In the genomic region with DNA sequence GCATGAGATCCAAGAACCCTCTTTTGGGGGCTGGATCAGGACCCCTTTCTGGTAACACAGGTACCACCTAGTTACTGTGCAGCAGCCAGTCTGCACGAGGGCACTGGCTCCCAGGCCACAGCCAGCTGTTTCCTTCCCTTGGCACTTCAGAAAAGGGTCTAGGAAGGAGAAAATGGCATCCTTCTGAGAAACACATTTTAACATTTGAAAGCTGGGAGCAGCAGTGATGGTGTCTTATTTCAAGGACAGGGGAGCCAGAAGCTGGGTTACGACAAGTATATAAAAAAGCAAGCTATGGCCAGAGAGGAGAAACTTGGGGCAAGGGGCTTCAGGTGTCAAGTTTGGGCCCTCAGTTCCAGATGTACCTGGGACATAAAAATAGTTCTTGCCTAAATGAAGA, we compare ENCODE assay signal across 26 cellular contexts.
DNase-seq lines count a peak whose midpoint lies in the region; ATAC-seq and TF ChIP-seq lines count a peak whose summit lies in the region.
"Had no signal": no experiment of that assay in that cellular context is flagged by ENCODE, and none has a peak within 500 bp of the region (broad histone marks: within the 10 kb centered on the region; RNA-seq: fewer than 3 reads in every experiment).

No MANE protein-coding gene starts in this region.

- H3K27me3 ChIP-seq in HUES64 (ENCODE audit: insufficient read depth, low read length), result no peaks in the 10 kb centered on the region
- no peaks in the 10 kb centered on the region for H3K27me3 ChIP-seq in endodermal cell (ENCODE audit: control insufficient read depth, insufficient read depth, low read length, poor library complexity, severe bottlenecking)
- H3K27me3 ChIP-seq in iPS-20b (ENCODE audit: insufficient read depth, low read length), result no peaks in the 10 kb centered on the region
- H3K27me3 ChIP-seq in PC-9 (ENCODE audit: insufficient read depth, low read depth), result no peaks in the 10 kb centered on the region
- H3K27me3 ChIP-seq: BLaER1, Peyer's patch had no signal

- POLR2A ChIA-PET in PC-9 (lab: Charles Lee; ENCODE audit: unreplicated experiment), result no interaction called here

- H3K36me3 ChIP-seq in HUES64 (ENCODE audit: insufficient read depth, low read length) (no peaks in the 10 kb centered on the region), endodermal cell (ENCODE audit: control insufficient read depth, insufficient read depth, low read length) (no peaks in the 10 kb centered on the region), iPS-20b (ENCODE audit: insufficient read depth, low read depth, low read length) (no peaks in the 10 kb centered on the region), PC-9 (ENCODE audit: low read depth) (no peaks in the 10 kb centered on the region)
- H3K36me3 ChIP-seq: BLaER1, Peyer's patch had no signal

- H3K9me3 Mint-ChIP-seq in endodermal cell, result no peaks in the 10 kb centered on the region

- H3K4me1 ChIP-seq in HUES64 (ENCODE audit: insufficient read depth, low read length), result peaks cover 20% of the 10 kb centered on the region
- no peaks in the 10 kb centered on the region for H3K4me1 ChIP-seq in endodermal cell (ENCODE audit: control insufficient read depth, insufficient read depth, low read length)
- peaks cover 17% of the 10 kb centered on the region; the same call in 1 of the 2 replicates for H3K4me1 ChIP-seq in iPS-20b (ENCODE audit: insufficient read depth, low read length)
- H3K4me1 ChIP-seq in PC-9 (replicated peaks; ENCODE audit: insufficient read depth), result no peaks in the 10 kb centered on the region
- H3K4me1 ChIP-seq: BLaER1 had no signal

- H3K79me2 ChIP-seq in PC-9 (ENCODE audit: low read depth), result no peaks in the 10 kb centered on the region

- DNase-seq in ELF-1 (ENCODE audit: low read depth, low spot score), result peak; percentile 19
- peak; percentile 47 for DNase-seq in endodermal cell
- DNase-seq in activated naive CD4-positive, alpha-beta T cell treated with Interleukin-2 at 50 U/mL for 16 hours, result no peak
- DNase-seq in PC-9, result no peak
- DNase-seq: CD4-positive, CD25-positive, alpha-beta regulatory T cell; DMS153; GOT3; Karpas-422; NCI-H1092; NCI-H1417 treated with DMSO at 0.1 percent for 48 hours; NCI-H1694 treated with DMSO at 0.1 percent for 48 hours; NCI-H2081; NCI-H446; NCI-H524 treated with DMSO at 0.1 percent for 48 hours; NCI-H774; Peyer's patch; SHP77 treated with DMSO at 0.1 percent for 48 hours; SW 1271 had no signal

- no peak for ATAC-seq in HG02678 (IDR thresholded peaks at IDR 0.05; ENCODE audit: unreplicated experiment)
- ATAC-seq in GM21515 (IDR thresholded peaks at IDR 0.05; ENCODE audit: unreplicated experiment), result no peak
- ATAC-seq: HepG2 had no signal

- intact Hi-C loops in PC-9 (cut with micrococcal nuclease; ENCODE audit: unreplicated experiment), result no loop called here

- H3K9me3 ChIP-seq in HUES64 (ENCODE audit: insufficient read depth, low read depth, low read length) (0 out of 2 replicates have a peak, but pooled peaks cover 2% of the 10 kb centered on the region), endodermal cell (ENCODE audit: control insufficient read depth, low read length) (no peaks in the 10 kb centered on the region), iPS-20b (ENCODE audit: insufficient read depth, low read depth, low read length) (no peaks in the 10 kb centered on the region), PC-9 (ENCODE audit: insufficient read depth, low read depth) (no peaks in the 10 kb centered on the region)
- H3K9me3 ChIP-seq: BLaER1, Peyer's patch had no signal

- peaks cover 4% of the 10 kb centered on the region for H3K4me1 Mint-ChIP-seq in endodermal cell

- no peak overlapping the region for H2AFZ ChIP-seq in PC-9

- no TSS peak for BruUV-seq in PC-9 (replicated peaks; lab: Mats Ljungman, UMichigan)

- CTCF ChIA-PET in PC-9 (lab: Charles Lee), result no interaction called here

- H3K36me3 Mint-ChIP-seq in endodermal cell (ENCODE audit: low read depth), result no peaks in the 10 kb centered on the region

- H3K4me2 ChIP-seq in PC-9, result no peak overlapping the region
- H3K4me2 ChIP-seq: BLaER1 had no signal

- TF ChIP-seq CTCF in endodermal cell (conservative IDR thresholded peaks at IDR 0.05), result no peak
- no peak for TF ChIP-seq CTCF in PC-9 (conservative IDR thresholded peaks at IDR 0.05)

- H3K4me3 ChIP-seq in HUES64 (ENCODE audit: low read length) (no peak overlapping the region), endodermal cell (ENCODE audit: low read length) (no peak overlapping the region), iPS-20b (ENCODE audit: low read length) (peak overlapping the region; percentile 3; the same call in 1 of the 2 replicates), PC-9 (no peak overlapping the region)
- H3K4me3 ChIP-seq: BLaER1, Peyer's patch, SK-N-MC had no signal

- H3K4me3 Mint-ChIP-seq in endodermal cell, result no peak overlapping the region
- H3K4me3 Mint-ChIP-seq: CD4-positive, CD25-positive, alpha-beta regulatory T cell had no signal

- no peaks in the 10 kb centered on the region for H4K20me1 ChIP-seq in PC-9 (ENCODE audit: insufficient read depth)
- H4K20me1 ChIP-seq: BLaER1 had no signal

- H3K27ac ChIP-seq in HUES64 (ENCODE audit: low read depth, low read length), result peak overlapping the region; percentile 29
- H3K27ac ChIP-seq in endodermal cell (ENCODE audit: low read depth, low read length), result no peak overlapping the region
- H3K27ac ChIP-seq in iPS-20b (ENCODE audit: low read length), result no peak overlapping the region
- H3K27ac ChIP-seq in PC-9, result no peak overlapping the region
- H3K27ac ChIP-seq: BLaER1, HL-60, Peyer's patch, SK-N-MC had no signal

- H3K9ac ChIP-seq in HUES64 (ENCODE audit: low read depth, low read length) (no peak overlapping the region), endodermal cell (ENCODE audit: extremely low read depth, low read length, poor library complexity, severe bottlenecking) (no peak overlapping the region), iPS-20b (ENCODE audit: low read depth, low read length) (no peak overlapping the region)
- H3K9ac ChIP-seq: BLaER1 had no signal

- no peaks in the 10 kb centered on the region for H3K9me2 ChIP-seq in PC-9 (ENCODE audit: insufficient read depth)

- 47% methylated on average over 2 of the region's 2 CpGs for WGBS in HUES64
- 43 to 88% methylated on average over 1 to 2 of the region's 2 CpGs for WGBS in endodermal cell (ENCODE audit: insufficient coverage in 1 of 2, insufficient read length in 1 of 2), 2 experiments

- H3K27me3 Mint-ChIP-seq in endodermal cell (ENCODE audit: insufficient read depth), result no peaks in the 10 kb centered on the region
- H3K27me3 Mint-ChIP-seq: CD4-positive, CD25-positive, alpha-beta regulatory T cell had no signal

- no peak overlapping the region for H3K27ac Mint-ChIP-seq in endodermal cell
- H3K27ac Mint-ChIP-seq: CD4-positive, CD25-positive, alpha-beta regulatory T cell had no signal

- no peaks in the 10 kb centered on the region for H3F3A ChIP-seq in PC-9 (ENCODE audit: insufficient read depth, low read depth)

Comparison
In these comparisons a context has a peak if more than half of its experiments do, and no peak if none do; other contexts are left out.
1. DNase-seq: peak in ELF-1 (single experiment) and endodermal cell (single experiment); none in activated naive CD4-positive, alpha-beta T cell treated with Interleukin-2 at 50 U/mL for 16 hours (single experiment) and PC-9 (0 of 2).